8 cellular contexts compared by ENCODE assay signal in the genomic region with DNA sequence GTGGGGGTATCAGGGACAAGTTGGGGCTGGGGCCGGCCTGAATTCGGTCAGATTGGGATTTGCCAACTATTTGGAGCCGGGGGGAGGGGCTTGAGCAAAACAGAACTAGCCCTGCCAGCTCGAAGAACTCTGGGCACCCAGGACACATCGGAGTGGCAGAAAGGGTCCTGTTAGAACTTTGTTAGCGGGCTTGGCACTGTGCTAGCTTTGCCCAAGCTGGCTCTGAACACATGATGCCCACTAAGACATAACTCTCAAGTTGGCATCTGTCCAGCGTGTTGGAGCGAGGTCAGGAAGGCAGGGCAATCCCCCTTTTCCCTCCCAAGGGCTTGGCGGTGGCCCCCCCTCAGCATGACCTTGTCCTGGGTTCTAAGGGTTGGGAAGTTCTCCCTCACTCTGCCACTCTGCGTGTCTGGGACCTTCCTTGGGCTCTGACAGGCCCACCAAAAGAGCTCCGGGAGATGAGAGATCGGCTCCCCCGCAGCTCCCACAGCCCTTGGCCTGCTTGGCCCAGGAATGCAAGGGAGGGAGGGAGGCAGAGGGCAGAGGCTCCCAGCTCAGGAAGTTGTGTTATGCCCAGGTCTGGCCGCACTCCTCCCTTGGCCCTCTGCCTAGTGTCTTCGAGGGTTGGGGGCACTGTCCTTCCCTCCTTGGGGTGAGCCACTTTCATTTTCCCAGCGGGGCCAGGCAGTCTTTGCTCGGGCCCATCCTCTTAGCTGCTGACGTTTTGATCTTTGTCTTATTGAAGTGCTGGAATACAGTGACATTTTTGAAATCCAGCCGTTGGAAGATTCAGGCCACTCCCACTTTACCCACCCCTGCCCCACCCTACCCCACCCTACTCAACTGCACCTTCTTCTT. TPM values are rescaled to one million over a fixed set of nuclear protein-coding genes. Genes with fewer than 3 reads are reported as not detected.
A peak's percentile ranks its signal among the peaks of the same experiment; 100 is the strongest.
DNase-seq lines count a peak whose midpoint lies in the region; ATAC-seq, FAIRE-seq and TF ChIP-seq lines count a peak whose summit lies in the region.

No MANE protein-coding gene starts in this region.

- TF ChIP-seq CTCF in Peyer's patch (IDR thresholded peaks at IDR 0.05) (peak in 1 of 6 experiments; percentile 6), colonic mucosa (IDR thresholded peaks at IDR 0.05) (no peak), HepG2 (CRISPR knock-in tag; IDR thresholded peaks at IDR 0.05) (no peak)

- no peak for TF ChIP-seq RAD21 in HepG2 (CRISPR knock-in tag; IDR thresholded peaks at IDR 0.05)

- H3K4me3 ChIP-seq in Peyer's patch, result peak overlapping the region; percentile 71 to 98 (median 72)
- H3K4me3 ChIP-seq in colonic mucosa, result peak overlapping the region; percentile 88
- peak overlapping the region; percentile 78 to 92 (median 83) for H3K4me3 ChIP-seq in HepG2 (replicated peaks in 1 of 3; ENCODE audit: insufficient read depth in 1 of 3, low read depth in 2 of 3, low read length in 3 of 3)

- H3K4me1 ChIP-seq in Peyer's patch (peaks cover 5 to 46% (median 13%) of the 10 kb centered on the region in 4 donors), colonic mucosa (peaks cover 21% of the 10 kb centered on the region), HepG2 (ENCODE audit: insufficient read depth, low read length) (peaks cover 82% of the 10 kb centered on the region)

- H3K36me3 ChIP-seq in Peyer's patch (no peaks in the 10 kb centered on the region), colonic mucosa (no peaks in the 10 kb centered on the region), HepG2 (replicated peaks in 1 of 2; ENCODE audit: control insufficient read depth in 1 of 2, insufficient read depth in 2 of 2, low read length in 2 of 2) (peaks cover 0 to 7% of the 10 kb centered on the region in 2 experiments; a peak in 3 of 5 replicates)

- no peaks in the 10 kb centered on the region for H3K9me3 ChIP-seq in Peyer's patch
- H3K9me3 ChIP-seq in colonic mucosa, result no peaks in the 10 kb centered on the region
- no peaks in the 10 kb centered on the region for H3K9me3 ChIP-seq in HepG2 (ENCODE audit: low read length)

- no peaks in the 10 kb centered on the region for H3K27me3 ChIP-seq in Peyer's patch
- no peaks in the 10 kb centered on the region for H3K27me3 ChIP-seq in colonic mucosa
- no peaks in the 10 kb centered on the region; a peak in 1 of 5 replicates for H3K27me3 ChIP-seq in HepG2 (ENCODE audit: control insufficient read depth in 1 of 2, insufficient read depth in 2 of 2, low read length in 2 of 2)

- intact Hi-C loops in colonic mucosa (cut with DNase I), result no loop called here
- intact Hi-C loops in HepG2 (cut with micrococcal nuclease; ENCODE audit: unreplicated experiment), result loop anchor here (2.0 kb wide), 1 partner anchor 15 kb away; no protein-coding TSS in a partner anchor

- H3K9ac ChIP-seq in colonic mucosa (ENCODE audit: low read depth in 2 of 2, low read length in 2 of 2), result peak overlapping the region; percentile 99 to 100
- H3K9ac ChIP-seq in HepG2 (ENCODE audit: insufficient read depth, low read depth, low read length), result peak overlapping the region; percentile 94

- H3K27ac ChIP-seq in Peyer's patch, result peak overlapping the region; percentile 80 to 97 (median 90)
- H3K27ac ChIP-seq in colonic mucosa, result peak overlapping the region; percentile 94
- peak overlapping the region; percentile 81 for H3K27ac ChIP-seq in HepG2 (ENCODE audit: extremely low read length, insufficient read depth, low read length)
- H3K27ac ChIP-seq in substantia nigra (ENCODE audit: low read depth, low read length, poor library complexity, severe bottlenecking), result peak overlapping the region; percentile 97

- peak; percentile 43 for FAIRE-seq in HepG2 (lab: Jason Lieb, UNC)

- no peak overlapping the region for H2AFZ ChIP-seq in HepG2 (ENCODE audit: low read length)

- peaks cover 57% of the 10 kb centered on the region for H3K79me2 ChIP-seq in HepG2 (ENCODE audit: insufficient read depth, low read length)

- TF ChIP-seq EP300 in HepG2 (IDR thresholded peaks at IDR 0.05; ENCODE audit: low read depth in 2 of 2, low read length in 2 of 2), result no peak
- TF ChIP-seq EP300 in HepG2 (CRISPR knock-in tag; IDR thresholded peaks at IDR 0.05; ENCODE audit: borderline replicate concordance), result no peak

- 0% methylated on average over 12 of the region's 19 CpGs for WGBS in HepG2 (ENCODE audit: low lambda C conversion rate)

- POLR2A ChIA-PET in HepG2 (lab: Yijun Ruan, JAX), result interaction anchor here (0.6 to 6.1 kb wide), 10 partner anchors 8 to 219 kb away, joined by 3 to 90 read pairs (median 4); partner anchors contain the start of genes MEX3A and PMF1

- CTCF ChIA-PET in HepG2 (lab: Yijun Ruan, JAX; ENCODE audit: low intra/inter-chr PET ratio, low total read pairs), result no interaction called here

- DNase-seq in NCI-H748 (lab: John Stamatoyannopoulos, UW; ENCODE audit: unreplicated experiment) (peak; percentile 39), NCI-H748 treated with DMSO at 0.1 percent for 48 hours (lab: John Stamatoyannopoulos, UW) (no peak), Peyer's patch (peak in 2 of 3 donors; percentile 69 to 81), colonic mucosa (peak; percentile 79), HepG2 (ENCODE audit: low spot score) (peak; percentile 41), substantia nigra (lab: John Stamatoyannopoulos, UW) (peak in 40 of 49 donors; percentile 29 to 95 (median 58)), NCI-H1417 treated with DMSO at 0.1 percent for 48 hours (lab: John Stamatoyannopoulos, UW) (no peak)
- DNase-seq in activated CD4-positive, alpha-beta T cell treated with anti-CD3 and anti-CD28 coated beads for 1 hour, result no peak

- in situ Hi-C loops in HepG2 (cut with HindIII; ENCODE audit: extremely low pct_ligation_motif_present, low pct_unique_long_range_greater_than_20kb), result no loop called here

- H4K20me1 ChIP-seq in HepG2 (ENCODE audit: insufficient read depth, low read length), result peaks cover 6% of the 10 kb centered on the region; the same call in 1 of the 2 replicates

- peak; percentile 54 for ATAC-seq in HepG2

- peak overlapping the region; percentile 80 for H3K4me2 ChIP-seq in HepG2 (ENCODE audit: low read depth, low read length)

- peak; percentile 72 to 77 for TF ChIP-seq POLR2A in Peyer's patch (IDR thresholded peaks at IDR 0.05)
- no peak for TF ChIP-seq POLR2A in HepG2 (IDR thresholded peaks at IDR 0.05; ENCODE audit: insufficient read depth in 1 of 2, low read depth in 2 of 2, low read length in 2 of 2)

- no TSS peak for BruUV-seq in HepG2 (replicated peaks; lab: Mats Ljungman, UMichigan)

RNA-seq across cellular contexts. Expression of gene LMNA, which starts 1.2 kb away (rescaled TPM):
- total RNA-seq in Peyer's patch, result 100 to 1,000 TPM; 201 to 295 (median 211) TPM
- 100 to 1,000 TPM; 414 to 610 TPM for total RNA-seq in colonic mucosa
- 190 and 225 TPM in 2 replicates for total RNA-seq in HepG2 (2016; rRNA removed; fragmentation: Illumina TruSeq; extraction: Trizol)
- 16.7 and 20.3 TPM in 2 replicates for total RNA-seq in HepG2 (2016; cell fraction: cytosol; rRNA removed; fragmentation: Illumina TruSeq; extraction: Trizol; ENCODE audit: low read depth)
- total RNA-seq in HepG2 (2016; cell fraction: insoluble cytoplasmic fraction; rRNA removed; fragmentation: Illumina TruSeq; extraction: Trizol), result 150 and 214 TPM in 2 replicates
- total RNA-seq in HepG2 (2016; cell fraction: membrane; rRNA removed; fragmentation: Illumina TruSeq; extraction: Trizol), result 22.8 and 26.6 TPM in 2 replicates
- total RNA-seq in HepG2 (2016; cell fraction: nucleus; rRNA removed; fragmentation: Illumina TruSeq; extraction: Trizol), result 106 and 117 TPM in 2 replicates
- polyA plus RNA-seq in HepG2 (2011; rRNA removed), result 107 and 110 TPM in 2 replicates
- 79.6 and 122 TPM in 2 replicates for polyA plus RNA-seq in HepG2 (2011; cell fraction: cytosol; rRNA removed)
- polyA plus RNA-seq in HepG2 (2011; cell fraction: nucleus; rRNA removed), result 236 and 366 TPM in 2 replicates
- 86.7 and 101 TPM in 2 replicates for polyA plus RNA-seq in HepG2 (2012)
- 11.1 and 13.2 TPM in 2 replicates for polyA plus RNA-seq in HepG2 (2016; cell fraction: cytosol; fragmentation: Illumina TruSeq; extraction: Trizol; ENCODE audit: low read depth)
- polyA plus RNA-seq in HepG2 (2016; cell fraction: insoluble cytoplasmic fraction; fragmentation: Illumina TruSeq; extraction: Trizol; ENCODE audit: low read depth), result 143 and 179 TPM in 2 replicates
- 12.6 and 16.9 TPM in 2 replicates for polyA plus RNA-seq in HepG2 (2016; cell fraction: membrane; fragmentation: Illumina TruSeq; extraction: Trizol; ENCODE audit: low read depth)
- 177 and 182 TPM in 2 replicates for polyA plus RNA-seq in HepG2 (2016; cell fraction: nucleus; fragmentation: Illumina TruSeq; extraction: Trizol; ENCODE audit: insufficient read depth, low read depth)
- 159 and 307 TPM in 2 replicates for polyA minus RNA-seq in HepG2 (2011; rRNA and poly(A)+ RNA removed; ENCODE audit: low replicate concordance)
- 120 and 130 TPM in 2 replicates for polyA minus RNA-seq in HepG2 (2011; cell fraction: cytosol; rRNA and poly(A)+ RNA removed)
- polyA minus RNA-seq in HepG2 (2011; cell fraction: nucleus; rRNA and poly(A)+ RNA removed), result 67.7 and 70.4 TPM in 2 replicates

RNA-seq across cellular contexts. Expression of gene MEX3A, which starts 33.5 kb away (rescaled TPM):
- total RNA-seq in Peyer's patch, result 1 to 10 TPM in 1 of 4 donors, under 1 TPM in 1, not detected in 2; 0.80 to 2.1 TPM
- 1 to 10 TPM; 1.6 to 3.7 TPM for total RNA-seq in colonic mucosa
- 7.6 TPM in 2 replicates for total RNA-seq in HepG2 (2016; rRNA removed; fragmentation: Illumina TruSeq; extraction: Trizol)
- total RNA-seq in HepG2 (2016; cell fraction: cytosol; rRNA removed; fragmentation: Illumina TruSeq; extraction: Trizol; ENCODE audit: low read depth), result 1.4 and 2.5 TPM in 2 replicates
- 5.3 and 7.9 TPM in 2 replicates for total RNA-seq in HepG2 (2016; cell fraction: insoluble cytoplasmic fraction; rRNA removed; fragmentation: Illumina TruSeq; extraction: Trizol)
- total RNA-seq in HepG2 (2016; cell fraction: membrane; rRNA removed; fragmentation: Illumina TruSeq; extraction: Trizol), result 4.5 and 7.8 TPM in 2 replicates
- total RNA-seq in HepG2 (2016; cell fraction: nucleus; rRNA removed; fragmentation: Illumina TruSeq; extraction: Trizol), result 6.2 and 7.5 TPM in 2 replicates
- polyA plus RNA-seq in HepG2 (2011; rRNA removed), result 9.0 and 9.1 TPM in 2 replicates
- 7.3 and 8.1 TPM in 2 replicates for polyA plus RNA-seq in HepG2 (2011; cell fraction: cytosol; rRNA removed)
- polyA plus RNA-seq in HepG2 (2011; cell fraction: nucleus; rRNA removed), result 11.9 and 12.9 TPM in 2 replicates
- 4.3 and 9.1 TPM in 2 replicates for polyA plus RNA-seq in HepG2 (2012)
- 2.9 and 3.3 TPM in 2 replicates for polyA plus RNA-seq in HepG2 (2016; cell fraction: cytosol; fragmentation: Illumina TruSeq; extraction: Trizol; ENCODE audit: low read depth)
- 10.7 and 11.1 TPM in 2 replicates for polyA plus RNA-seq in HepG2 (2016; cell fraction: insoluble cytoplasmic fraction; fragmentation: Illumina TruSeq; extraction: Trizol; ENCODE audit: low read depth)
- 4.7 and 6.0 TPM in 2 replicates for polyA plus RNA-seq in HepG2 (2016; cell fraction: membrane; fragmentation: Illumina TruSeq; extraction: Trizol; ENCODE audit: low read depth)
- 14.7 and 15.4 TPM in 2 replicates for polyA plus RNA-seq in HepG2 (2016; cell fraction: nucleus; fragmentation: Illumina TruSeq; extraction: Trizol; ENCODE audit: insufficient read depth, low read depth)
- 2.3 and 13.0 TPM in 2 replicates for polyA minus RNA-seq in HepG2 (2011; rRNA and poly(A)+ RNA removed; ENCODE audit: low replicate concordance)
- 10.6 and 11.8 TPM in 2 replicates for polyA minus RNA-seq in HepG2 (2011; cell fraction: cytosol; rRNA and poly(A)+ RNA removed)
- polyA minus RNA-seq in HepG2 (2011; cell fraction: nucleus; rRNA and poly(A)+ RNA removed), result 4.1 and 6.2 TPM in 2 replicates

RNA-seq across cellular contexts. Expression of gene SEMA4A, which starts 37.6 kb away (rescaled TPM):
- total RNA-seq in Peyer's patch (10 to 100 TPM in 1 of 4 donors, 1 to 10 TPM in 3; 1.5 to 19.0 (median 3.2) TPM), colonic mucosa (1 to 10 TPM; 4.5 to 5.6 TPM), HepG2 (2016; rRNA removed; fragmentation: Illumina TruSeq; extraction: Trizol) (0.09 TPM in 1 of 2 replicates, not detected in the other)
- total RNA-seq in HepG2 (2016; cell fraction: cytosol; rRNA removed; fragmentation: Illumina TruSeq; extraction: Trizol; ENCODE audit: low read depth), result not detected in 2 replicates
- 0.15 TPM in 1 of 2 replicates, not detected in the other for total RNA-seq in HepG2 (2016; cell fraction: insoluble cytoplasmic fraction; rRNA removed; fragmentation: Illumina TruSeq; extraction: Trizol)
- total RNA-seq in HepG2 (2016; cell fraction: membrane; rRNA removed; fragmentation: Illumina TruSeq; extraction: Trizol), result not detected in 2 replicates
- total RNA-seq in HepG2 (2016; cell fraction: nucleus; rRNA removed; fragmentation: Illumina TruSeq; extraction: Trizol), result 0.13 TPM in 1 of 2 replicates, not detected in the other
- polyA plus RNA-seq in HepG2 (2011; rRNA removed), result 0.14 and 0.20 TPM in 2 replicates
- polyA plus RNA-seq in HepG2 (2011; cell fraction: cytosol; rRNA removed), result 0.08 and 0.09 TPM in 2 replicates
- polyA plus RNA-seq in HepG2 (2011; cell fraction: nucleus; rRNA removed), result 0.21 and 0.61 TPM in 2 replicates
- polyA plus RNA-seq in HepG2 (2012), result 0.19 and 0.21 TPM in 2 replicates
- not detected in 2 replicates for polyA plus RNA-seq in HepG2 (2016; cell fraction: cytosol; fragmentation: Illumina TruSeq; extraction: Trizol; ENCODE audit: low read depth)
- polyA plus RNA-seq in HepG2 (2016; cell fraction: insoluble cytoplasmic fraction; fragmentation: Illumina TruSeq; extraction: Trizol; ENCODE audit: low read depth), result 0.45 TPM in 1 of 2 replicates, not detected in the other
- not detected in 2 replicates for polyA plus RNA-seq in HepG2 (2016; cell fraction: membrane; fragmentation: Illumina TruSeq; extraction: Trizol; ENCODE audit: low read depth)
- 0.15 TPM in 1 of 2 replicates, not detected in the other for polyA plus RNA-seq in HepG2 (2016; cell fraction: nucleus; fragmentation: Illumina TruSeq; extraction: Trizol; ENCODE audit: insufficient read depth, low read depth)
- 0.88 and 18.6 TPM in 2 replicates for polyA minus RNA-seq in HepG2 (2011; rRNA and poly(A)+ RNA removed; ENCODE audit: low replicate concordance)
- polyA minus RNA-seq in HepG2 (2011; cell fraction: cytosol; rRNA and poly(A)+ RNA removed), result not detected in 2 replicates
- 0.39 TPM in 1 of 2 replicates, not detected in the other for polyA minus RNA-seq in HepG2 (2011; cell fraction: nucleus; rRNA and poly(A)+ RNA removed)

RNA-seq across cellular contexts. Expression of gene RAB25, which starts 54.8 kb away (rescaled TPM):
- total RNA-seq in Peyer's patch, result 100 to 1,000 TPM in 3 of 4 donors, 10 to 100 TPM in 1; 96.6 to 188 (median 146) TPM
- 100 to 1,000 TPM; 213 TPM for total RNA-seq in colonic mucosa
- total RNA-seq in HepG2 (2016; rRNA removed; fragmentation: Illumina TruSeq; extraction: Trizol), result 0.20 TPM in 1 of 2 replicates, not detected in the other
- total RNA-seq in HepG2 (2016; cell fraction: cytosol; rRNA removed; fragmentation: Illumina TruSeq; extraction: Trizol; ENCODE audit: low read depth), result not detected in 2 replicates
- total RNA-seq in HepG2 (2016; cell fraction: insoluble cytoplasmic fraction; rRNA removed; fragmentation: Illumina TruSeq; extraction: Trizol), result 0.17 TPM in 1 of 2 replicates, not detected in the other
- 0.17 TPM in 1 of 2 replicates, not detected in the other for total RNA-seq in HepG2 (2016; cell fraction: membrane; rRNA removed; fragmentation: Illumina TruSeq; extraction: Trizol)
- not detected in 2 replicates for total RNA-seq in HepG2 (2016; cell fraction: nucleus; rRNA removed; fragmentation: Illumina TruSeq; extraction: Trizol)
- 0.12 and 0.22 TPM in 2 replicates for polyA plus RNA-seq in HepG2 (2011; rRNA removed)
- 0.12 and 0.21 TPM in 2 replicates for polyA plus RNA-seq in HepG2 (2011; cell fraction: cytosol; rRNA removed)
- 0.33 and 0.37 TPM in 2 replicates for polyA plus RNA-seq in HepG2 (2011; cell fraction: nucleus; rRNA removed)
- 0.33 and 0.34 TPM in 2 replicates for polyA plus RNA-seq in HepG2 (2012)
- not detected in 2 replicates for polyA plus RNA-seq in HepG2 (2016; cell fraction: cytosol; fragmentation: Illumina TruSeq; extraction: Trizol; ENCODE audit: low read depth)
- polyA plus RNA-seq in HepG2 (2016; cell fraction: insoluble cytoplasmic fraction; fragmentation: Illumina TruSeq; extraction: Trizol; ENCODE audit: low read depth), result not detected in 2 replicates
- not detected in 2 replicates for polyA plus RNA-seq in HepG2 (2016; cell fraction: membrane; fragmentation: Illumina TruSeq; extraction: Trizol; ENCODE audit: low read depth)
- polyA plus RNA-seq in HepG2 (2016; cell fraction: nucleus; fragmentation: Illumina TruSeq; extraction: Trizol; ENCODE audit: insufficient read depth, low read depth), result not detected in 2 replicates
- not detected in 2 replicates for polyA minus RNA-seq in HepG2 (2011; rRNA and poly(A)+ RNA removed; ENCODE audit: low replicate concordance)
- polyA minus RNA-seq in HepG2 (2011; cell fraction: cytosol; rRNA and poly(A)+ RNA removed), result not detected in 2 replicates
- not detected in 2 replicates for polyA minus RNA-seq in HepG2 (2011; cell fraction: nucleus; rRNA and poly(A)+ RNA removed)

Comparison
In these comparisons a context has a peak if more than half of its experiments do, and no peak if none do; other contexts are left out.
1. DNase-seq: peak in NCI-H748 (single experiment), Peyer's patch (2 of 3), colonic mucosa (single experiment), HepG2 (single experiment) and substantia nigra (40 of 49); none in NCI-H748 treated with DMSO at 0.1 percent for 48 hours (single experiment), NCI-H1417 treated with DMSO at 0.1 percent for 48 hours (single experiment) and activated CD4-positive, alpha-beta T cell treated with anti-CD3 and anti-CD28 coated beads for 1 hour (single experiment).
2. POLR2A ChIP-seq: peak in Peyer's patch (2 of 2); none in HepG2 (0 of 2).
3. Peak in every context shown above with its lines, with median percentiles within 50 percentile points of each other: H3K27ac ChIP-seq and H3K4me3 ChIP-seq.